27 cellular contexts compared by ENCODE assay signal in the genomic region with DNA sequence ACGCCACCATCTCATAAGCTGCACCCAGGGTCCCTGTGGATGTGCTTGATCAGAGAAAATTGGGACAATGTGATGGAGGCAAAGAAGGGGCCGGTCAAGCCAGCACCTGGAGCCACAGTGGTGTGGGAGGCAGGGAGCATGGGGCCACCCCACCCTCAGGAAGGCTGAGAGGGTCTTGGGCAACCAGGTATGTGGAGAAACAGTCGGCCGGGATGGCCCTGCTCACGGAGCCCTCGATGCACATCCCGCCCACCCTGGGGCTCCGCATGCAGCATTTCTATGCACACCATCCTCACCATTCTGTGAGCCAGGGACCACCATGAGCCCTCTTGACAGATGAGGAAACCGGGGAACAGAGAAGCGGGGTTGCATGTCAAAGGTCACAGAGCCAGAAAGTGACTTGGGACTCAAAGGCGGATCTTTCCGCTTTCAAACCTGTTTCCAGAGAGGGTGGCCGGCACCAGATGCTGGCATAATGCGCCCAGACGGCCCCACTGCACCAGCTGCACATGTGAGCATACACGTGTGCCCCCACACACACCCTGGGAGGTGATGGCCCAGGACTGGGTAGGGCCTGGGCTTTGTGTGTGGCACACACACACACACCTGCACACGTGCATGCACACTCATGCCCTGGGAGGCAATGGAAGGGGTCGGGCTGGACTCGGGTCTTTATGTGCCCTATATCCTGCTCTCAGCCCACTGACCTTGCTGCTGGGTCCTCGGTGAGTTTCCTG.
"Had no signal": no experiment of that assay in that cellular context is flagged by ENCODE, and none has a peak within 500 bp of the region (broad histone marks: within the 10 kb centered on the region; RNA-seq: fewer than 3 reads in every experiment).

No MANE protein-coding gene starts in this region.

- H3K36me3 Mint-ChIP-seq: memory B cell; naive thymus-derived CD4-positive, alpha-beta T cell; natural killer cell treated with Interleukin-12 subunit alpha and Interleukin-12 subunit beta and Interleukin-15 and Interleukin-18, amount 100 ng/mL, for 72 hours; stimulated activated naive B cell treated with anti-CD40 and anti-IgM and Interleukin-4, amounts not matched to agents 10 μg/mL and 1 μg/mL and 100 μg/mL, for 72 hours had no signal

- DNase-seq: hippocampal formation; left colon; midbrain; naive thymus-derived CD4-positive, alpha-beta T cell; occipital lobe; psoas muscle; stimulated activated CD4-positive, alpha-beta T cell treated with anti-CD3 and anti-CD28 coated beads, Interleukin-12 subunit alpha, Interleukin-12 subunit beta, amount 100 ng/mL, for 4 hours; stimulated activated CD4-positive, alpha-beta T cell treated with anti-CD3 and anti-CD28 coated beads, Interleukin-15, amount 100 ng/mL, for 24 hours; stimulated activated CD4-positive, alpha-beta T cell treated with anti-CD3 and anti-CD28 coated beads, Interleukin-2, amount 100 ng/mL, for 24 hours; stimulated activated CD4-positive, alpha-beta T cell treated with anti-CD3 and anti-CD28 coated beads, Interleukin-4, amount 100 ng/mL, for 1 hour; stimulated activated naive B cell treated with anti-CD40 and anti-IgM and Interleukin-4, amounts not matched to agents 10 μg/mL and 1 μg/mL and 100 μg/mL, for 72 hours; stimulated activated naive CD8-positive, alpha-beta T cell treated with anti-CD3 and anti-CD28 coated beads, Interleukin-15, Interleukin-2, amounts not matched to agents 100 U/mL and 50 U/mL, for 24 hours; tibial artery; trophoblast cell; upper lobe of right lung had no signal

- H3K27me3 ChIP-seq: neutrophil, right lobe of liver had no signal

- H3K36me3 ChIP-seq: left lung, neutrophil, right lobe of liver, suprapubic skin, thoracic aorta, tibial artery, upper lobe of right lung had no signal

- H3K4me3 Mint-ChIP-seq: memory B cell; naive thymus-derived CD4-positive, alpha-beta T cell; natural killer cell treated with Interleukin-12 subunit alpha and Interleukin-12 subunit beta and Interleukin-15 and Interleukin-18, amount 100 ng/mL, for 72 hours; stimulated activated naive B cell treated with anti-CD40 and anti-IgM and Interleukin-4, amounts not matched to agents 10 μg/mL and 1 μg/mL and 100 μg/mL, for 72 hours had no signal

- H3K27me3 Mint-ChIP-seq: stimulated activated naive B cell treated with anti-CD40 and anti-IgM and Interleukin-4, amounts not matched to agents 10 μg/mL and 1 μg/mL and 100 μg/mL, for 72 hours had no signal

- H3K4me2 ChIP-seq: smooth muscle cell had no signal

- H3K4me1 ChIP-seq: left lung, parathyroid adenoma, psoas muscle, right lobe of liver, tibial artery, upper lobe of right lung had no signal

- H3K9me3 ChIP-seq: mucosa of descending colon, neutrophil, psoas muscle, right lobe of liver, suprapubic skin, thoracic aorta, tibial artery, upper lobe of right lung had no signal

- H3K4me3 ChIP-seq: left lung, mucosa of descending colon, psoas muscle, right lobe of liver, smooth muscle cell, suprapubic skin, thoracic aorta, tibial artery, upper lobe of right lung had no signal

- H3K4me1 Mint-ChIP-seq: naive thymus-derived CD4-positive, alpha-beta T cell; stimulated activated naive B cell treated with anti-CD40 and anti-IgM and Interleukin-4, amounts not matched to agents 10 μg/mL and 1 μg/mL and 100 μg/mL, for 72 hours had no signal

- H3K27ac ChIP-seq: left lung, neutrophil, parathyroid adenoma, psoas muscle, right lobe of liver, suprapubic skin, thoracic aorta, tibial artery, upper lobe of right lung had no signal

- H3K79me2 ChIP-seq: parathyroid adenoma had no signal

- H3K27ac Mint-ChIP-seq: memory B cell; naive thymus-derived CD4-positive, alpha-beta T cell; natural killer cell treated with Interleukin-12 subunit alpha and Interleukin-12 subunit beta and Interleukin-15 and Interleukin-18, amount 100 ng/mL, for 72 hours; stimulated activated naive B cell treated with anti-CD40 and anti-IgM and Interleukin-4, amounts not matched to agents 10 μg/mL and 1 μg/mL and 100 μg/mL, for 72 hours had no signal

- ATAC-seq: left lung; mucosa of descending colon; naive thymus-derived CD4-positive, alpha-beta T cell; natural killer cell treated with Interleukin-12 subunit alpha and Interleukin-12 subunit beta and Interleukin-15 and Interleukin-18, amount 100 ng/mL, for 72 hours; psoas muscle; right lobe of liver; stimulated activated naive B cell treated with anti-CD40 and anti-IgM and Interleukin-4, amounts not matched to agents 10 μg/mL and 1 μg/mL and 100 μg/mL, for 72 hours; stimulated activated naive CD8-positive, alpha-beta T cell treated with anti-CD3 and anti-CD28 coated beads, Interleukin-15, Interleukin-2, amounts not matched to agents 100 U/mL and 50 U/mL, for 24 hours; upper lobe of right lung had no signal

- H3K9ac ChIP-seq: parathyroid adenoma had no signal

- FAIRE-seq: kidney, urothelium cell line had no signal

- H2AFZ ChIP-seq: parathyroid adenoma had no signal
